9 cellular contexts compared by ENCODE assay signal in genomic region chr2:190490502-190490901, GRCh38.
"Had no signal": no experiment of that assay in that cellular context is flagged by ENCODE, and none has a peak within 500 bp of the region (broad histone marks: within the 10 kb centered on the region; RNA-seq: fewer than 3 reads in every experiment).

No MANE protein-coding gene starts in this region.

- DNase-seq: GM23248, GOT3, H7, HFFc6, KG1 had no signal

- H3K4me3 Mint-ChIP-seq: HFFc6, IgD-negative memory B cell had no signal

- H3K27ac Mint-ChIP-seq: HFFc6, IgD-negative memory B cell had no signal

- H3K9ac ChIP-seq: GM23248 had no signal

- H3K27ac ChIP-seq: GM23248, HL-60 had no signal

- H3K36me3 ChIP-seq: HAP-1 had no signal

- ATAC-seq: HCT116 had no signal

- H2AFZ ChIP-seq: GM23248 had no signal

- H3K4me3 ChIP-seq: GM23248, HAP-1 had no signal

- H3K27me3 Mint-ChIP-seq: IgD-negative memory B cell had no signal

- H3K9me3 ChIP-seq: HAP-1 had no signal
